In genomic region chr16:66152841-66153525, GRCh38 we compare ENCODE assay signal across 20 cellular contexts.
DNase-seq lines count a peak whose midpoint lies in the region; ATAC-seq, FAIRE-seq and TF ChIP-seq lines count a peak whose summit lies in the region.
"Had no signal": no experiment of that assay in that cellular context is flagged by ENCODE, and none has a peak within 500 bp of the region (broad histone marks: within the 10 kb centered on the region; RNA-seq: fewer than 3 reads in every experiment).

No MANE protein-coding gene starts in this region.

- no peaks in the 10 kb centered on the region for H3K9me2 ChIP-seq in PC-9 (ENCODE audit: insufficient read depth)

- no peak overlapping the region for H3K4me3 ChIP-seq in fibroblast of the aortic adventitia (ENCODE audit: low read depth, low read length)
- no peak overlapping the region for H3K4me3 ChIP-seq in neural progenitor cell
- no peak overlapping the region for H3K4me3 ChIP-seq in PC-9
- H3K4me3 ChIP-seq in adrenal gland: no peak overlapping the region
- H3K4me3 ChIP-seq: heart left ventricle, vagina had no signal

- no peaks in the 10 kb centered on the region for H3K36me3 ChIP-seq in neural progenitor cell
- no peaks in the 10 kb centered on the region for H3K36me3 ChIP-seq in PC-9 (ENCODE audit: low read depth)
- no peaks in the 10 kb centered on the region for H3K36me3 ChIP-seq in adrenal gland (replicated peaks in 1 of 2)
- H3K36me3 ChIP-seq: heart left ventricle, vagina had no signal

- H3K4me2 ChIP-seq in neural progenitor cell: no peak overlapping the region
- H3K4me2 ChIP-seq in PC-9: no peak overlapping the region

- no peak for FAIRE-seq in D721Med (lab: Jason Lieb, UNC)

- no peak for TF ChIP-seq POLR2A in adrenal gland (IDR thresholded peaks at IDR 0.05)

- no peaks in the 10 kb centered on the region for H3F3A ChIP-seq in neural progenitor cell (ENCODE audit: low read depth)
- no peaks in the 10 kb centered on the region for H3F3A ChIP-seq in PC-9 (ENCODE audit: insufficient read depth, low read depth)

- 76 to 88% (median 86%) methylated on average over 4 of the region's 4 CpGs for WGBS in adrenal gland, 4 donors

- DNase-seq in AG20443 (ENCODE audit: low spot score) (peak; percentile 71), fibroblast of the aortic adventitia (ENCODE audit: low read depth) (peak; percentile 78), progenitor cell of endocrine pancreas (ENCODE audit: low spot score, unreplicated experiment) (no peak), neural progenitor cell (ENCODE audit: low spot score) (no peak), PC-9 (no peak), adrenal gland (no peak), D721Med (ENCODE audit: insufficient read length, low spot score) (no peak)
- DNase-seq: activated B cell treated with CpG ODN at 0.5 μM for 24 hours; activated CD8-positive, alpha-beta memory T cell treated with anti-CD3 and anti-CD28 coated beads, Interleukin-2, amount 10 ng/mL, durations not matched to agents 7 days and 5 days; caudate nucleus; heart left ventricle; left cardiac atrium; naive B cell; NCI-H1694; NCI-H510A; right cardiac atrium; T-helper 1 cell had no signal

- no peaks in the 10 kb centered on the region for H3K9me3 ChIP-seq in neural progenitor cell (ENCODE audit: low read depth)
- no peaks in the 10 kb centered on the region for H3K9me3 ChIP-seq in PC-9 (ENCODE audit: insufficient read depth, low read depth)
- no peaks in the 10 kb centered on the region for H3K9me3 ChIP-seq in adrenal gland (replicated peaks in 1 of 3)
- H3K9me3 ChIP-seq: heart left ventricle, vagina had no signal

- no TSS peak for BruUV-seq in PC-9 (replicated peaks; lab: Mats Ljungman, UMichigan)

- H3K9ac ChIP-seq in neural progenitor cell: no peak overlapping the region

- H3K27ac ChIP-seq in neural progenitor cell: no peak overlapping the region
- H3K27ac ChIP-seq in PC-9: no peak overlapping the region
- H3K27ac ChIP-seq in adrenal gland: no peak overlapping the region
- H3K27ac ChIP-seq: heart left ventricle, vagina had no signal

- peak; percentile 5 for TF ChIP-seq CTCF in fibroblast of the aortic adventitia (IDR thresholded peaks at IDR 0.05; ENCODE audit: insufficient read depth, low read length)
- TF ChIP-seq CTCF in progenitor cell of endocrine pancreas (IDR thresholded peaks at IDR 0.05; ENCODE audit: unreplicated experiment): no peak
- no peak for TF ChIP-seq CTCF in neural progenitor cell (IDR thresholded peaks at IDR 0.05)
- TF ChIP-seq CTCF in PC-9 (conservative IDR thresholded peaks at IDR 0.05): no peak
- TF ChIP-seq CTCF in adrenal gland (IDR thresholded peaks at IDR 0.05): no peak
- no peak for TF ChIP-seq CTCF in D721Med (IDR thresholded peaks at IDR 0.05; ENCODE audit: insufficient read depth, missing control alignments)

- H4K20me1 ChIP-seq in neural progenitor cell (ENCODE audit: low read depth): no peaks in the 10 kb centered on the region
- H4K20me1 ChIP-seq in PC-9 (ENCODE audit: insufficient read depth): no peaks in the 10 kb centered on the region

- H3K9me3 Mint-ChIP-seq in progenitor cell of endocrine pancreas (ENCODE audit: low read depth) (no peaks in the 10 kb centered on the region), neural progenitor cell (no peaks in the 10 kb centered on the region)
- H3K9me3 Mint-ChIP-seq: activated B cell treated with CpG ODN at 0.5 μM for 24 hours; stimulated activated effector memory CD8-positive, alpha-beta T cell treated with anti-CD3 and anti-CD28 coated beads, Interleukin-12 subunit alpha, Interleukin-12 subunit beta, amount 100 ng/mL, for 72 hours had no signal

- H3K36me3 Mint-ChIP-seq in progenitor cell of endocrine pancreas (ENCODE audit: insufficient read depth) (no peaks in the 10 kb centered on the region), neural progenitor cell (no peaks in the 10 kb centered on the region)
- H3K36me3 Mint-ChIP-seq: activated CD8-positive, alpha-beta memory T cell treated with anti-CD3 and anti-CD28 coated beads, Interleukin-2, amount 10 ng/mL, durations not matched to agents 7 days and 5 days; naive B cell; stimulated activated effector memory CD8-positive, alpha-beta T cell treated with anti-CD3 and anti-CD28 coated beads, Interleukin-12 subunit alpha, Interleukin-12 subunit beta, amount 100 ng/mL, for 72 hours had no signal

- H3K27me3 ChIP-seq in neural progenitor cell (no peaks in the 10 kb centered on the region), PC-9 (ENCODE audit: insufficient read depth, low read depth) (peaks cover 74% of the 10 kb centered on the region), adrenal gland (no peaks in the 10 kb centered on the region)
- H3K27me3 ChIP-seq: heart left ventricle, vagina had no signal

- peak; percentile 63 for ATAC-seq in SK-N-SH treated with all-trans-retinoic acid at 6 μM for 48 hours
- ATAC-seq: activated CD8-positive, alpha-beta memory T cell treated with anti-CD3 and anti-CD28 coated beads, Interleukin-2, amount 10 ng/mL, durations not matched to agents 7 days and 5 days; heart left ventricle; right cardiac atrium; stimulated activated effector memory CD8-positive, alpha-beta T cell treated with anti-CD3 and anti-CD28 coated beads, Interleukin-12 subunit alpha, Interleukin-12 subunit beta, amount 100 ng/mL, for 72 hours had no signal

- H3K4me3 Mint-ChIP-seq in progenitor cell of endocrine pancreas (ENCODE audit: low read depth): no peak overlapping the region
- no peak overlapping the region for H3K4me3 Mint-ChIP-seq in neural progenitor cell
- H3K4me3 Mint-ChIP-seq: activated B cell treated with CpG ODN at 0.5 μM for 24 hours; activated CD8-positive, alpha-beta memory T cell treated with anti-CD3 and anti-CD28 coated beads, Interleukin-2, amount 10 ng/mL, durations not matched to agents 7 days and 5 days; naive B cell; stimulated activated effector memory CD8-positive, alpha-beta T cell treated with anti-CD3 and anti-CD28 coated beads, Interleukin-12 subunit alpha, Interleukin-12 subunit beta, amount 100 ng/mL, for 72 hours had no signal

- CTCF ChIA-PET in PC-9 (lab: Charles Lee): no interaction called here

- H3K4me1 Mint-ChIP-seq in progenitor cell of endocrine pancreas (ENCODE audit: low read depth): peaks cover 9% of the 10 kb centered on the region
- H3K4me1 Mint-ChIP-seq in neural progenitor cell: peaks cover 3% of the 10 kb centered on the region
- H3K4me1 Mint-ChIP-seq: activated B cell treated with CpG ODN at 0.5 μM for 24 hours; activated CD8-positive, alpha-beta memory T cell treated with anti-CD3 and anti-CD28 coated beads, Interleukin-2, amount 10 ng/mL, durations not matched to agents 7 days and 5 days had no signal

- no peak overlapping the region for H2AFZ ChIP-seq in neural progenitor cell (replicated peaks)
- no peak overlapping the region for H2AFZ ChIP-seq in PC-9

- POLR2A ChIA-PET in PC-9 (lab: Charles Lee; ENCODE audit: unreplicated experiment): no interaction called here

- H3K79me2 ChIP-seq in neural progenitor cell (ENCODE audit: low read depth) (no peaks in the 10 kb centered on the region), PC-9 (ENCODE audit: low read depth) (no peaks in the 10 kb centered on the region)

- peak overlapping the region; percentile 62 for H3K27ac Mint-ChIP-seq in progenitor cell of endocrine pancreas
- H3K27ac Mint-ChIP-seq in neural progenitor cell: no peak overlapping the region
- H3K27ac Mint-ChIP-seq: activated B cell treated with CpG ODN at 0.5 μM for 24 hours; activated CD8-positive, alpha-beta memory T cell treated with anti-CD3 and anti-CD28 coated beads, Interleukin-2, amount 10 ng/mL, durations not matched to agents 7 days and 5 days; stimulated activated effector memory CD8-positive, alpha-beta T cell treated with anti-CD3 and anti-CD28 coated beads, Interleukin-12 subunit alpha, Interleukin-12 subunit beta, amount 100 ng/mL, for 72 hours had no signal

- H3K27me3 Mint-ChIP-seq in progenitor cell of endocrine pancreas (peaks cover 5% of the 10 kb centered on the region), neural progenitor cell (ENCODE audit: insufficient read depth, low read depth) (peaks cover 12% of the 10 kb centered on the region)
- H3K27me3 Mint-ChIP-seq: activated CD8-positive, alpha-beta memory T cell treated with anti-CD3 and anti-CD28 coated beads, Interleukin-2, amount 10 ng/mL, durations not matched to agents 7 days and 5 days had no signal

- H3K4me1 ChIP-seq in neural progenitor cell (no peaks in the 10 kb centered on the region), PC-9 (replicated peaks; ENCODE audit: insufficient read depth) (no peaks in the 10 kb centered on the region), adrenal gland (replicated peaks in 1 of 2) (peaks cover 0 to 8% of the 10 kb centered on the region in 2 donors)

- intact Hi-C loops in PC-9 (cut with micrococcal nuclease; ENCODE audit: unreplicated experiment): no loop called here
- intact Hi-C loops in adrenal gland (cut with DNase I): no loop called here

TF ChIP-seq in SK-N-SH treated with all-trans-retinoic acid at 6 μM for 48 hours, 23 proteins besides CTCF, POLR2A, EP300 and RAD21 (continues in another document):
- TF ChIP-seq CSRNP3 (CRISPR knock-in tag; IDR thresholded peaks at IDR 0.05) (no peak), ZFP30 (CRISPR knock-in tag; IDR thresholded peaks at IDR 0.05) (no peak)

Comparison
In these comparisons a context has a peak if more than half of its experiments do, and no peak if none do; other contexts are left out.
1. DNase-seq: peak in AG20443 (single experiment) and fibroblast of the aortic adventitia (single experiment); none in progenitor cell of endocrine pancreas (single experiment), neural progenitor cell (single experiment), PC-9 (0 of 2), adrenal gland (0 of 7) and D721Med (single experiment).